Comparison of ENCODE assay signal across 9 cellular contexts in genomic region chr14:81452766-81453165, GRCh38. TPM values are rescaled to one million over a fixed set of nuclear protein-coding genes. Genes with fewer than 3 reads are reported as not detected.
DNase-seq lines count a peak whose midpoint lies in the region; ATAC-seq, FAIRE-seq and TF ChIP-seq lines count a peak whose summit lies in the region.
"Had no signal": no experiment of that assay in that cellular context is flagged by ENCODE, and none has a peak within 500 bp of the region (broad histone marks: within the 10 kb centered on the region; RNA-seq: fewer than 3 reads in every experiment).

No MANE protein-coding gene starts in this region.

- H2BK120ac ChIP-seq in H1 (replicated peaks; ENCODE audit: low read depth, low read length), result no peak overlapping the region

- H3K27me3 ChIP-seq in mammary epithelial cell (ENCODE audit: insufficient read depth, low read length), result no peaks in the 10 kb centered on the region
- no peaks in the 10 kb centered on the region; a peak in 1 of 7 replicates for H3K27me3 ChIP-seq in H1 (replicated peaks in 1 of 4; ENCODE audit: control insufficient read depth in 3 of 4, extremely low read depth in 1 of 4, insufficient read depth in 3 of 4, low read length in 3 of 4)

- no peak overlapping the region for H3K14ac ChIP-seq in H1 (ENCODE audit: insufficient read length)

- H3K4me1 ChIP-seq in mammary epithelial cell (ENCODE audit: insufficient read depth, low read length), result peaks cover 6% of the 10 kb centered on the region
- H3K4me1 ChIP-seq in H1 (replicated peaks in 1 of 4; ENCODE audit: control insufficient read depth in 3 of 4, insufficient read depth in 4 of 4, low read length in 3 of 4), result peaks cover 0 to 10% (median 7%) of the 10 kb centered on the region in 4 experiments; a peak in 4 of 7 replicates

- H2AK5ac ChIP-seq in H1 (ENCODE audit: low read depth, low read length), result no peak overlapping the region

- POLR2A ChIA-PET in MCF 10A (lab: Yijun Ruan, JAX) (interaction anchor here (0.6 to 3.4 kb wide), 12 partner anchors 13 to 234 kb away, joined by 3 to 33 read pairs (median 4); partner anchors contain the start of gene STON2), H1 (lab: Charles Lee; ENCODE audit: partially characterized antibody) (interaction anchor here (0.8 to 1.9 kb wide), 3 partner anchors 183 to 234 kb away, joined by 3 to 8 read pairs (median 4); partner anchors contain the start of gene GTF2A1)

- no peak overlapping the region for H3K4me3 Mint-ChIP-seq in MCF 10A (ENCODE audit: unreplicated experiment)
- peak overlapping the region; percentile 35 for H3K4me3 Mint-ChIP-seq in type B pancreatic cell

- no peak for TF ChIP-seq EP300 in H1 (IDR thresholded peaks at IDR 0.05; ENCODE audit: borderline replicate concordance in 1 of 2, low read depth in 2 of 2, low read length in 2 of 2)

- no peak for TF ChIP-seq RAD21 in H1 (IDR thresholded peaks at IDR 0.05 in 1 of 2, conservative IDR thresholded peaks at IDR 0.05 in 1 of 2; ENCODE audit: low read depth in 2 of 2, low read length in 2 of 2)

- BruUV-seq in mammary epithelial cell (replicated peaks; lab: Mats Ljungman, UMichigan) (no TSS peak), MCF 10A (replicated peaks; lab: Mats Ljungman, UMichigan) (no TSS peak)

- in situ Hi-C loops in mammary epithelial cell (cut with MboI; ENCODE audit: low sequenced_read_pairs in 2 of 2), result loop anchor here (5.0 to 25.0 kb wide), 2 partner anchors 180 to 465 kb away; no protein-coding TSS in a partner anchor

- DNase-seq in mammary epithelial cell (no peak), MCF 10A (ENCODE audit: unreplicated experiment) (no peak), H1 (ENCODE audit: low read depth in 1 of 2, low spot score in 2 of 2) (no peak), type B pancreatic cell (ENCODE audit: extremely low spot score, unreplicated experiment) (no peak), NCI-H1436 treated with DMSO at 0.1 percent for 48 hours (lab: John Stamatoyannopoulos, UW) (no peak), left ventricle myocardium superior (no peak)
- no peak for DNase-seq in Jurkat, Clone E6-1 (ENCODE audit: low read depth, low spot score)
- no peak for DNase-seq in stimulated activated CD4-positive, alpha-beta T cell treated with anti-CD3 and anti-CD28 coated beads, Interleukin-2, amount 100 ng/mL, for 48 hours
- DNase-seq: lower lobe of right lung had no signal

- H3K27ac ChIP-seq in mammary epithelial cell (ENCODE audit: insufficient read depth, low read depth, low read length) (no peak overlapping the region), H1 (ENCODE audit: low read depth, low read length) (no peak overlapping the region)
- H3K27ac ChIP-seq: lower lobe of right lung had no signal

- no peak overlapping the region for H3K4me3 ChIP-seq in mammary epithelial cell (replicated peaks in 1 of 3; ENCODE audit: insufficient read depth in 1 of 3, low read depth in 2 of 3, low read length in 3 of 3)
- H3K4me3 ChIP-seq in Jurkat, Clone E6-1 (ENCODE audit: low read length), result 0 out of 2 replicates have a peak overlapping the region, but pooled peaks have one; percentile 7
- no peak overlapping the region for H3K4me3 ChIP-seq in H1 (ENCODE audit: extremely low read depth in 1 of 4, insufficient read depth in 2 of 4, low read depth in 3 of 4, low read length in 4 of 4)
- H3K4me3 ChIP-seq: lower lobe of right lung had no signal

- H3K27ac Mint-ChIP-seq in MCF 10A (ENCODE audit: low read depth, unreplicated experiment), result no peak overlapping the region
- no peak overlapping the region for H3K27ac Mint-ChIP-seq in type B pancreatic cell

- H3K36me3 Mint-ChIP-seq in MCF 10A (ENCODE audit: insufficient read depth, unreplicated experiment) (no peaks in the 10 kb centered on the region), type B pancreatic cell (no peaks in the 10 kb centered on the region)

- H3K18ac ChIP-seq in H1 (ENCODE audit: extremely low read depth, low read length), result no peak overlapping the region

- H3K23me2 ChIP-seq in H1 (ENCODE audit: low read depth, low read length), result no peaks in the 10 kb centered on the region

- H3K9me3 Mint-ChIP-seq in MCF 10A (ENCODE audit: unreplicated experiment), result no peaks in the 10 kb centered on the region
- no peaks in the 10 kb centered on the region for H3K9me3 Mint-ChIP-seq in type B pancreatic cell

- no peaks in the 10 kb centered on the region for H3K79me2 ChIP-seq in mammary epithelial cell (ENCODE audit: insufficient read depth, low read length)
- no peaks in the 10 kb centered on the region for H3K79me2 ChIP-seq in H1 (ENCODE audit: control insufficient read depth in 1 of 2, insufficient read depth in 2 of 2, low read length in 2 of 2)

- H2BK12ac ChIP-seq in H1 (ENCODE audit: low read depth, low read length), result no peak overlapping the region

- H4K20me1 ChIP-seq in mammary epithelial cell (ENCODE audit: insufficient read depth, low read length), result no peaks in the 10 kb centered on the region
- no peaks in the 10 kb centered on the region for H4K20me1 ChIP-seq in H1 (replicated peaks in 1 of 2; ENCODE audit: control insufficient read depth in 1 of 2, insufficient read depth in 2 of 2, low read length in 2 of 2)

- no peak overlapping the region for H3K56ac ChIP-seq in H1 (replicated peaks; ENCODE audit: insufficient read length, low read depth, low read length)

- no peak for ATAC-seq in left ventricle myocardium superior

- H2BK5ac ChIP-seq in H1 (ENCODE audit: low read depth, low read length), result no peak overlapping the region

- H2BK20ac ChIP-seq in H1 (ENCODE audit: low read length), result no peak overlapping the region

- no peak overlapping the region for H4K8ac ChIP-seq in H1 (ENCODE audit: extremely low read depth, insufficient read depth, low read length)

- CTCF ChIA-PET in mammary epithelial cell (lab: Charles Lee; ENCODE audit: low non-redundant PET), result no interaction called here
- CTCF ChIA-PET in MCF 10A (lab: Yijun Ruan, JAX), result interaction anchor here (0.6 to 12.7 kb wide), 40 partner anchors 8 to 277 kb away, joined by 3 to 432 read pairs (median 4); no protein-coding TSS in a partner anchor
- CTCF ChIA-PET in H1 (lab: Charles Lee; ENCODE audit: partially characterized antibody), result interaction anchor here (0.5 to 12.9 kb wide), 55 partner anchors 10 to 415 kb away, joined by 3 to 426 read pairs (median 5); no protein-coding TSS in a partner anchor

- H3K9ac ChIP-seq in mammary epithelial cell (ENCODE audit: insufficient read depth, low read length) (peak overlapping the region; percentile 5), H1 (replicated peaks in 1 of 4; ENCODE audit: extremely low read depth in 1 of 4, low read depth in 3 of 4, low read length in 3 of 4) (no peak overlapping the region)

- H3K23ac ChIP-seq in H1 (ENCODE audit: insufficient read length), result no peak overlapping the region

- peak overlapping the region; percentile 58 for H2AFZ ChIP-seq in mammary epithelial cell (ENCODE audit: low read depth, low read length)
- peak overlapping the region; percentile 97 for H2AFZ ChIP-seq in H1 (ENCODE audit: low read length)

- H3K79me1 ChIP-seq in H1 (ENCODE audit: low read depth, low read length), result no peaks in the 10 kb centered on the region

- H4K91ac ChIP-seq in H1 (replicated peaks; ENCODE audit: insufficient read length, low read length), result no peak overlapping the region

- 18% methylated on average over 5 of the region's 7 CpGs for WGBS in mammary epithelial cell (ENCODE audit: low coverage, missing lambda C conversion rate)
- WGBS in H1 (ENCODE audit: extremely low coverage in 1 of 2, insufficient coverage in 1 of 2, insufficient read length in 1 of 2, insufficient replicate concordance in 2 of 2, low coverage in 1 of 2, low lambda C conversion rate in 2 of 2, missing lambda C conversion rate in 1 of 2), 2 experiments, result 67% methylated on average over 7 of the region's 7 CpGs; no CpG with 5 or more reads in 1 of the 2 experiments

- H3K4me2 ChIP-seq in mammary epithelial cell (ENCODE audit: insufficient read depth, low read depth, low read length) (peak overlapping the region; percentile 43), H1 (ENCODE audit: insufficient read depth in 1 of 2, low read depth in 2 of 2, low read length in 2 of 2) (peak overlapping the region in 1 of 2 experiments; percentile 41; a peak in 1 of 4 replicates)

- H3K9me3 ChIP-seq in mammary epithelial cell (replicated peaks; ENCODE audit: insufficient read depth, low read length) (no peaks in the 10 kb centered on the region), H1 (ENCODE audit: insufficient read depth in 2 of 2, low read depth in 1 of 2, low read length in 1 of 2) (no peaks in the 10 kb centered on the region)
- H3K9me3 ChIP-seq: lower lobe of right lung had no signal

- dilution Hi-C loops in mammary epithelial cell (cut with HindIII; ENCODE audit: low sequenced_read_pairs), result no loop called here

- intact Hi-C loops in mammary epithelial cell (cut with micrococcal nuclease) (loop anchor here (1.0 kb wide), 1 partner anchor 183 kb away; no protein-coding TSS in a partner anchor), MCF 10A (cut with micrococcal nuclease) (loop anchor here (1.0 to 5.0 kb wide), 4 partner anchors 51 to 235 kb away; no protein-coding TSS in a partner anchor), left ventricle myocardium superior (cut with micrococcal nuclease) (loop anchor here (5.0 kb wide), 1 partner anchor 185 kb away; no protein-coding TSS in a partner anchor)

- H3K4ac ChIP-seq in H1 (replicated peaks; ENCODE audit: insufficient read length, low read depth, low read length), result no peak overlapping the region

- H3K27me3 Mint-ChIP-seq in MCF 10A (ENCODE audit: insufficient read depth, unreplicated experiment), result no peaks in the 10 kb centered on the region
- H3K27me3 Mint-ChIP-seq in type B pancreatic cell, result peaks cover 7% of the 10 kb centered on the region

- H3K36me3 ChIP-seq in mammary epithelial cell (ENCODE audit: insufficient read depth, low read length), result no peaks in the 10 kb centered on the region
- no peaks in the 10 kb centered on the region for H3K36me3 ChIP-seq in H1 (ENCODE audit: control insufficient read depth in 2 of 4, insufficient read depth in 4 of 4, low read length in 3 of 4)
- H3K36me3 ChIP-seq: lower lobe of right lung had no signal

- TF ChIP-seq CTCF in mammary epithelial cell (conservative IDR thresholded peaks at IDR 0.05 in 1 of 2, IDR thresholded peaks at IDR 0.05 in 1 of 2; ENCODE audit: extremely low read depth in 1 of 2, insufficient read depth in 1 of 2, low read depth in 1 of 2, low read length in 2 of 2) (no peak), MCF 10A (IDR thresholded peaks at IDR 0.05; ENCODE audit: unreplicated experiment) (no peak), H1 (IDR thresholded peaks at IDR 0.05; ENCODE audit: control extremely low read depth in 1 of 3, insufficient read depth in 1 of 3, low read depth in 1 of 3, low read length in 3 of 3) (no peak), type B pancreatic cell (conservative IDR thresholded peaks at IDR 0.05) (no peak)

- H2BK15ac ChIP-seq in H1 (ENCODE audit: low read length), result no peak overlapping the region

- H3K4me1 Mint-ChIP-seq in MCF 10A (ENCODE audit: insufficient read depth, unreplicated experiment) (peaks cover 8% of the 10 kb centered on the region), type B pancreatic cell (ENCODE audit: unreplicated experiment) (peaks cover 24% of the 10 kb centered on the region)

- no peak for FAIRE-seq in H1 (lab: Jason Lieb, UNC)

- TF ChIP-seq POLR2A in H1 (IDR thresholded peaks at IDR 0.05; ENCODE audit: control extremely low read depth in 1 of 2, low read depth in 2 of 2, low read length in 2 of 2), result no peak

- H4K5ac ChIP-seq in H1 (ENCODE audit: insufficient read length, low read depth, low read length), result no peak overlapping the region

RNA-seq across cellular contexts. Expression of gene STON2, which starts 52.6 kb away (rescaled TPM):
- total RNA-seq in mammary epithelial cell, result 100 to 1,000 TPM; 125 to 327 TPM
- 54.2 TPM for polyA plus RNA-seq in mammary epithelial cell
- 171 TPM for polyA minus RNA-seq in mammary epithelial cell
- 20.9 and 23.5 TPM in 2 replicates for total RNA-seq in MCF 10A (2022)
- polyA plus RNA-seq in Jurkat, Clone E6-1 (2012; ENCODE audit: insufficient read depth, insufficient read length), result 2.1 TPM
- total RNA-seq in H1 (2021; fragmentation: NEBNext Ultra II Directional; extraction: Animal tissue kit (Norgen Biotek cat#: 25700)), result 50.0 TPM in 2 replicates
- 8.2 and 8.9 TPM in 2 replicates for polyA plus RNA-seq in H1 (2011; rRNA removed)
- 9.2 TPM for polyA plus RNA-seq in H1 (2011; cell fraction: cytosol; rRNA removed)
- polyA plus RNA-seq in H1 (2011; cell fraction: nucleus; rRNA removed), result 17.7 TPM
- 7.4 to 15.0 TPM (median 10.7 TPM) in 4 replicates for polyA plus RNA-seq in H1 (2012, experiment 1 of 2)
- polyA plus RNA-seq in H1 (2012, experiment 2 of 2), result 0.85 TPM
- 12.7 TPM for polyA plus RNA-seq in H1 (2013, experiment 1 of 2)
- 11.8 TPM for polyA plus RNA-seq in H1 (2013, experiment 2 of 2)
- polyA minus RNA-seq in H1 (2011; rRNA and poly(A)+ RNA removed), result 110 and 154 TPM in 2 replicates
- 38.5 TPM for polyA minus RNA-seq in H1 (2011; cell fraction: cytosol; rRNA and poly(A)+ RNA removed)
- polyA minus RNA-seq in H1 (2011; cell fraction: nucleus; rRNA and poly(A)+ RNA removed), result 89.6 TPM
- 40.4 and 105 TPM in 2 replicates for total RNA-seq in type B pancreatic cell (ENCODE audit: low replicate concordance)
- 9.3 TPM for total RNA-seq in left ventricle myocardium superior
